Comparison of ENCODE assay signal across 18 cellular contexts in genomic region chr5:27465140-27465539, GRCh38.
"Had no signal": no experiment of that assay in that cellular context is flagged by ENCODE, and none has a peak within 500 bp of the region (broad histone marks: within the 10 kb centered on the region; RNA-seq: fewer than 3 reads in every experiment).

No MANE protein-coding gene starts in this region.

- H3K4me1 ChIP-seq: colonic mucosa, left lung, neural progenitor cell, sigmoid colon, thyroid gland, uterus had no signal

- H3K4me2 ChIP-seq: neural progenitor cell had no signal

- ATAC-seq: left lung; stimulated activated effector memory CD8-positive, alpha-beta T cell treated with anti-CD3 and anti-CD28 coated beads, Interleukin-12 subunit alpha, Interleukin-12 subunit beta, amount 100 ng/mL, for 72 hours had no signal

- DNase-seq: activated CD4-positive, alpha-beta T cell treated with anti-CD3 and anti-CD28 coated beads, Interleukin-2, amount 10 ng/mL, durations not matched to agents 7 days and 5 days; activated CD4-positive, CD25-positive, alpha-beta regulatory T cell; activated CD8-positive, alpha-beta memory T cell treated with anti-CD3 and anti-CD28 coated beads for 24 hours; activated naive CD8-positive, alpha-beta T cell treated with anti-CD3 and anti-CD28 coated beads for 36 hours; central memory CD4-positive, alpha-beta T cell; colonic mucosa; effector CD4-positive, alpha-beta T cell; foreskin fibroblast; hypothalamus; kidney; left lung; naive B cell; sigmoid colon; stimulated activated CD4-positive, alpha-beta T cell treated with anti-CD3 and anti-CD28 coated beads, Interleukin-2, amount 100 ng/mL, for 24 hours; thyroid gland; uterus had no signal

- H3K9ac ChIP-seq: neural progenitor cell had no signal

- H3K27ac ChIP-seq: colonic mucosa, left lung, neural progenitor cell, sigmoid colon, thyroid gland, uterus had no signal

- H3K4me3 ChIP-seq: colonic mucosa, left lung, neural progenitor cell, sigmoid colon, thyroid gland, uterus had no signal

- H3K27me3 ChIP-seq: colonic mucosa, left lung, neural progenitor cell, sigmoid colon, thyroid gland, uterus had no signal

- H2AFZ ChIP-seq: neural progenitor cell had no signal

- H3K36me3 ChIP-seq: colonic mucosa, left lung, neural progenitor cell, sigmoid colon, thyroid gland, uterus had no signal

- H3K9me3 ChIP-seq: sigmoid colon, thyroid gland, uterus had no signal
